ENCODE assay signal across 8 cellular contexts in the genomic region with DNA sequence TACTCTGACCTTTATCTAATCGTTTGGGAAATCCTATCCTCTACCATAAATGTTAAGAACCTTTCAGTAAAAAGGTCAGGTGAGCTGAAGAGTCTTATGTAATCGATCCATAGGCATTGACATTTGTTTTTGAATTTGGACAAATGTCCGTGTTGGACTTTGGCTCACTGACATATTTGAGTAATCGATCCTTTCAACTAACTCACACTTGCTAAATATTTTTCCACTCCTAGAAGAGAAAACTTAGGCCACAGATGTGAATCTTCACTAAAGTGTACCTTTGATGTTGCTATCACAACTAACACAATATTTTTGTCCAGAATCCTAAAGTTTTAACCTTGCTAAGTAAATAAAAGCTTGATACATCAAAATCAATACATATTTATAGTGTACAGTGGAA.
"Had no signal": no experiment of that assay in that cellular context is flagged by ENCODE, and none has a peak within 500 bp of the region (broad histone marks: within the 10 kb centered on the region; RNA-seq: fewer than 3 reads in every experiment).

No MANE protein-coding gene starts in this region.

- H3K4me2 ChIP-seq: KMS-11 had no signal

- FAIRE-seq: HTR-8/SVneo had no signal

- H2AFZ ChIP-seq: GM23248 had no signal

- H3K9ac ChIP-seq: GM23248, KMS-11 had no signal

- H3K27ac ChIP-seq: GM23248, KMS-11 had no signal

- H3K4me3 ChIP-seq: GM23248 had no signal

- ATAC-seq: HCT116 had no signal

- DNase-seq: GM23248, GOT3, H9, HFFc6, KBM-7 had no signal
